Comparison of ENCODE assay signal across 1 cellular context in the genomic region with DNA sequence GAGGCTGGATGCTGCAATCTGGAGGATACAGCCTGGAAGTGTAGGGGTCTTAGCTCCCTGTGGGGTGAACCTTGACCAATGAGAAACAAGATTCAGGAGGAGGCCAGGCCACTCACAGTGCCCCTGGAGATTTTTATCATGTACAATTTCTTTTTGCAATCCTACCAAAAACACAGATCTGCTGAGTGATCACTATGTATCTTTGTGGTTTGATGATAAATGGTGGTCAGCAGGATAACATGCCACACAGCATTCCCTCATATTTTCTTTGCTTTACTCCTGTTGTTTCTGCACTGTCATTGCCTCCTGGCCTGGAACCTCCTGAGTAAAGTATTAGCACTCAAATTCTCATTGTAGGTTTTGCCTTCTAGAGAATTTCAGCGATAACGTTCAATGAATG.
TF ChIP-seq lines count a peak whose summit lies in the region.

No MANE protein-coding gene starts in this region.

TF ChIP-seq in GM23338, 12 proteins besides CTCF, POLR2A, EP300 and RAD21 (continued from another document):
- no peak for TF ChIP-seq REST (IDR thresholded peaks at IDR 0.05; ENCODE audit: unreplicated experiment)
- no peak for TF ChIP-seq EZH2phosphoT487 (IDR thresholded peaks at IDR 0.05; ENCODE audit: unreplicated experiment)
- no peak for TF ChIP-seq ZNF331 (CRISPR knock-in tag; IDR thresholded peaks at IDR 0.05; ENCODE audit: low read depth)
- TF ChIP-seq NANOG (IDR thresholded peaks at IDR 0.05; ENCODE audit: borderline replicate concordance): no peak
- no peak for TF ChIP-seq STAT1 (IDR thresholded peaks at IDR 0.05; ENCODE audit: unreplicated experiment)
- TF ChIP-seq ZNF114 (CRISPR knock-in tag; IDR thresholded peaks at IDR 0.05): no peak
- no peak for TF ChIP-seq POLR2AphosphoS5 (IDR thresholded peaks at IDR 0.05; ENCODE audit: low read depth)
- no peak for TF ChIP-seq CREB1 (CRISPR knock-in tag; IDR thresholded peaks at IDR 0.05; ENCODE audit: low read depth)
- no peak for TF ChIP-seq EZH2 (IDR thresholded peaks at IDR 0.05; ENCODE audit: low read depth, unreplicated experiment)
- TF ChIP-seq JUNB (IDR thresholded peaks at IDR 0.05; ENCODE audit: unreplicated experiment): no peak
- TF ChIP-seq, protein P1, sequence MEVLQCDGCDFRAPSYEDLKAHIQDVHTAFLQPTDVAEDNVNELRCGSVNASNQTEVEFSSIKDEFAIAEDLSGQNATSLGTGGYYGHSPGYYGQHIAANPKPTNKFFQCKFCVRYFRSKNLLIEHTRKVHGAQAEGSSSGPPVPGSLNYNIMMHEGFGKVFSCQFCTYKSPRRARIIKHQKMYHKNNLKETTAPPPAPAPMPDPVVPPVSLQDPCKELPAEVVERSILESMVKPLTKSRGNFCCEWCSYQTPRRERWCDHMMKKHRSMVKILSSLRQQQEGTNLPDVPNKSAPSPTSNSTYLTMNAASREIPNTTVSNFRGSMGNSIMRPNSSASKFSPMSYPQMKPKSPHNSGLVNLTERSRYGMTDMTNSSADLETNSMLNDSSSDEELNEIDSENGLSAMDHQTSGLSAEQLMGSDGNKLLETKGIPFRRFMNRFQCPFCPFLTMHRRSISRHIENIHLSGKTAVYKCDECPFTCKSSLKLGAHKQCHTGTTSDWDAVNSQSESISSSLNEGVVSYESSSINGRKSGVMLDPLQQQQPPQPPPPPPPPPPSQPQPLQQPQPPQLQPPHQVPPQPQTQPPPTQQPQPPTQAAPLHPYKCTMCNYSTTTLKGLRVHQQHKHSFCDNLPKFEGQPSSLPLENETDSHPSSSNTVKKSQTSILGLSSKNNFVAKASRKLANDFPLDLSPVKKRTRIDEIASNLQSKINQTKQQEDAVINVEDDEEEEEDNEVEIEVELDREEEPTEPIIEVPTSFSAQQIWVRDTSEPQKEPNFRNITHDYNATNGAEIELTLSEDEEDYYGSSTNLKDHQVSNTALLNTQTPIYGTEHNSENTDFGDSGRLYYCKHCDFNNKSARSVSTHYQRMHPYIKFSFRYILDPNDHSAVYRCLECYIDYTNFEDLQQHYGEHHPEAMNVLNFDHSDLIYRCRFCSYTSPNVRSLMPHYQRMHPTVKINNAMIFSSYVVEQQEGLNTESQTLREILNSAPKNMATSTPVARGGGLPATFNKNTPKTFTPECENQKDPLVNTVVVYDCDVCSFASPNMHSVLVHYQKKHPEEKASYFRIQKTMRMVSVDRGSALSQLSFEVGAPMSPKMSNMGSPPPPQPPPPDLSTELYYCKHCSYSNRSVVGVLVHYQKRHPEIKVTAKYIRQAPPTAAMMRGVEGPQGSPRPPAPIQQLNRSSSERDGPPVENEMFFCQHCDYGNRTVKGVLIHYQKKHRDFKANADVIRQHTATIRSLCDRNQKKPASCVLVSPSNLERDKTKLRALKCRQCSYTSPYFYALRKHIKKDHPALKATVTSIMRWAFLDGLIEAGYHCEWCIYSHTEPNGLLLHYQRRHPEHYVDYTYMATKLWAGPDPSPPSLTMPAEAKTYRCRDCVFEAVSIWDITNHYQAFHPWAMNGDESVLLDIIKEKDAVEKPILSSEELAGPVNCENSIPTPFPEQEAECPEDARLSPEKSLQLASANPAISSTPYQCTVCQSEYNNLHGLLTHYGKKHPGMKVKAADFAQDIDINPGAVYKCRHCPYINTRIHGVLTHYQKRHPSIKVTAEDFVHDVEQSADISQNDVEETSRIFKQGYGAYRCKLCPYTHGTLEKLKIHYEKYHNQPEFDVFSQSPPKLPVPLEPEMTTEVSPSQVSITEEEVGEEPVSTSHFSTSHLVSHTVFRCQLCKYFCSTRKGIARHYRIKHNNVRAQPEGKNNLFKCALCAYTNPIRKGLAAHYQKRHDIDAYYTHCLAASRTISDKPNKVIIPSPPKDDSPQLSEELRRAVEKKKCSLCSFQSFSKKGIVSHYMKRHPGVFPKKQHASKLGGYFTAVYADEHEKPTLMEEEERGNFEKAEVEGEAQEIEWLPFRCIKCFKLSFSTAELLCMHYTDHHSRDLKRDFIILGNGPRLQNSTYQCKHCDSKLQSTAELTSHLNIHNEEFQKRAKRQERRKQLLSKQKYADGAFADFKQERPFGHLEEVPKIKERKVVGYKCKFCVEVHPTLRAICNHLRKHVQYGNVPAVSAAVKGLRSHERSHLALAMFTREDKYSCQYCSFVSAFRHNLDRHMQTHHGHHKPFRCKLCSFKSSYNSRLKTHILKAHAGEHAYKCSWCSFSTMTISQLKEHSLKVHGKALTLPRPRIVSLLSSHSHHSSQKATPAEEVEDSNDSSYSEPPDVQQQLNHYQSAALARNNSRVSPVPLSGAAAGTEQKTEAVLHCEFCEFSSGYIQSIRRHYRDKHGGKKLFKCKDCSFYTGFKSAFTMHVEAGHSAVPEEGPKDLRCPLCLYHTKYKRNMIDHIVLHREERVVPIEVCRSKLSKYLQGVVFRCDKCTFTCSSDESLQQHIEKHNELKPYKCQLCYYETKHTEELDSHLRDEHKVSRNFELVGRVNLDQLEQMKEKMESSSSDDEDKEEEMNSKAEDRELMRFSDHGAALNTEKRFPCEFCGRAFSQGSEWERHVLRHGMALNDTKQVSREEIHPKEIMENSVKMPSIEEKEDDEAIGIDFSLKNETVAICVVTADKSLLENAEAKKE (CRISPR knock-in tag; IDR thresholded peaks at IDR 0.05): no peak
TF ChIP-seq in GM23338: peak in this region for 0.
